Comparison of ENCODE assay signal across 24 cellular contexts in genomic region chrX:23185951-23186350, GRCh38.
DNase-seq lines count a peak whose midpoint lies in the region; ATAC-seq and TF ChIP-seq lines count a peak whose summit lies in the region.
"Had no signal": no experiment of that assay in that cellular context is flagged by ENCODE, and none has a peak within 500 bp of the region (broad histone marks: within the 10 kb centered on the region; RNA-seq: fewer than 3 reads in every experiment).

No MANE protein-coding gene starts in this region.

- no peak overlapping the region for H3K4me3 ChIP-seq in MM.1S (ENCODE audit: low read length)
- H3K4me3 ChIP-seq: heart left ventricle, testis, vagina had no signal

- H2AFZ ChIP-seq in MM.1S (ENCODE audit: low read length) = no peak overlapping the region

- TF ChIP-seq CTCF in GM20000 (IDR thresholded peaks at IDR 0.05; ENCODE audit: extremely low read depth, missing control alignments) (no peak), MM.1S (IDR thresholded peaks at IDR 0.05; ENCODE audit: low read length) (no peak)

- H3K4me1 ChIP-seq in MM.1S (ENCODE audit: low read length) = no peaks in the 10 kb centered on the region
- H3K4me1 ChIP-seq: heart left ventricle, testis, vagina had no signal

- H3K9me2 ChIP-seq in MM.1S (replicated peaks; ENCODE audit: insufficient read depth, low read length) = no peaks in the 10 kb centered on the region
- H3K9me2 ChIP-seq: SK-N-SH had no signal

- no peaks in the 10 kb centered on the region for H3F3A ChIP-seq in MM.1S (ENCODE audit: insufficient read depth, low read length)

- no peak overlapping the region for H3K4me2 ChIP-seq in MM.1S (ENCODE audit: low read depth, low read length)
- H3K4me2 ChIP-seq: SK-N-SH had no signal

- no peaks in the 10 kb centered on the region for H4K20me1 ChIP-seq in MM.1S (ENCODE audit: insufficient read depth, low read length)

- no peaks in the 10 kb centered on the region for H3K9me3 ChIP-seq in MM.1S (replicated peaks; ENCODE audit: insufficient read depth, low read length)
- H3K9me3 ChIP-seq: heart left ventricle, SK-N-SH, testis, vagina had no signal

- H3K36me3 ChIP-seq in MM.1S (replicated peaks; ENCODE audit: insufficient read depth, low read length) = no peaks in the 10 kb centered on the region
- H3K36me3 ChIP-seq: heart left ventricle, vagina had no signal

- H3K27ac ChIP-seq in MM.1S (ENCODE audit: low read length) = no peak overlapping the region
- H3K27ac ChIP-seq: C4-2B, heart left ventricle, testis, vagina had no signal

- peak; percentile 0 for DNase-seq in GM20000 (ENCODE audit: low spot score)
- DNase-seq in MM.1S = no peak
- DNase-seq in activated CD4-positive, CD25-positive, alpha-beta regulatory T cell (lab: John Stamatoyannopoulos, UW) = no peak
- DNase-seq in activated CD8-positive, alpha-beta memory T cell treated with anti-CD3 and anti-CD28 coated beads, Interleukin-2, amount 50 U/mL, for 4 hours = no peak
- no peak for DNase-seq in hippocampal formation (lab: John Stamatoyannopoulos, UW)
- DNase-seq: activated CD4-positive, alpha-beta T cell treated with anti-CD3 and anti-CD28 coated beads, Interleukin-2, amount 10 ng/mL, durations not matched to agents 24 days and 14 days; activated naive CD4-positive, alpha-beta T cell treated with anti-CD3 and anti-CD28 coated beads, Interleukin-2, amount 10 ng/mL, durations not matched to agents 7 days and 5 days; amniotic stem cell; DND-41; effector CD4-positive, alpha-beta T cell; heart left ventricle; NCI-H1105; NCI-H2081; NCI-H345; NCI-H748 treated with DMSO at 0.1 percent for 48 hours; SK-N-SH; stimulated activated naive CD4-positive, alpha-beta T cell treated with Interleukin-2 at 50 U/mL for 16 hours; T-helper 2 cell; testis had no signal

- H3K79me2 ChIP-seq in MM.1S (ENCODE audit: low read length) = no peaks in the 10 kb centered on the region

- ATAC-seq in GM18858 (IDR thresholded peaks at IDR 0.05; ENCODE audit: unreplicated experiment) (peak; percentile 82), HG02870 (IDR thresholded peaks at IDR 0.05; ENCODE audit: unreplicated experiment) (peak; percentile 92)
- ATAC-seq: heart left ventricle, sciatic nerve had no signal

- no peak overlapping the region for H3K9ac ChIP-seq in MM.1S (ENCODE audit: low read length)
- H3K9ac ChIP-seq: SK-N-SH had no signal

- no peaks in the 10 kb centered on the region for H3K27me3 ChIP-seq in MM.1S (replicated peaks; ENCODE audit: insufficient read depth, low read length)
- H3K27me3 ChIP-seq: testis, vagina had no signal
